Comparison of ENCODE assay signal across 1 cellular context in genomic region chr14:69803753-69804152, GRCh38.
TF ChIP-seq lines count a peak whose summit lies in the region.

No MANE protein-coding gene starts in this region.

TF ChIP-seq in HepG2, 621 proteins besides CTCF, POLR2A, EP300 and RAD21 (continued from another document):
- TF ChIP-seq, protein P1, sequence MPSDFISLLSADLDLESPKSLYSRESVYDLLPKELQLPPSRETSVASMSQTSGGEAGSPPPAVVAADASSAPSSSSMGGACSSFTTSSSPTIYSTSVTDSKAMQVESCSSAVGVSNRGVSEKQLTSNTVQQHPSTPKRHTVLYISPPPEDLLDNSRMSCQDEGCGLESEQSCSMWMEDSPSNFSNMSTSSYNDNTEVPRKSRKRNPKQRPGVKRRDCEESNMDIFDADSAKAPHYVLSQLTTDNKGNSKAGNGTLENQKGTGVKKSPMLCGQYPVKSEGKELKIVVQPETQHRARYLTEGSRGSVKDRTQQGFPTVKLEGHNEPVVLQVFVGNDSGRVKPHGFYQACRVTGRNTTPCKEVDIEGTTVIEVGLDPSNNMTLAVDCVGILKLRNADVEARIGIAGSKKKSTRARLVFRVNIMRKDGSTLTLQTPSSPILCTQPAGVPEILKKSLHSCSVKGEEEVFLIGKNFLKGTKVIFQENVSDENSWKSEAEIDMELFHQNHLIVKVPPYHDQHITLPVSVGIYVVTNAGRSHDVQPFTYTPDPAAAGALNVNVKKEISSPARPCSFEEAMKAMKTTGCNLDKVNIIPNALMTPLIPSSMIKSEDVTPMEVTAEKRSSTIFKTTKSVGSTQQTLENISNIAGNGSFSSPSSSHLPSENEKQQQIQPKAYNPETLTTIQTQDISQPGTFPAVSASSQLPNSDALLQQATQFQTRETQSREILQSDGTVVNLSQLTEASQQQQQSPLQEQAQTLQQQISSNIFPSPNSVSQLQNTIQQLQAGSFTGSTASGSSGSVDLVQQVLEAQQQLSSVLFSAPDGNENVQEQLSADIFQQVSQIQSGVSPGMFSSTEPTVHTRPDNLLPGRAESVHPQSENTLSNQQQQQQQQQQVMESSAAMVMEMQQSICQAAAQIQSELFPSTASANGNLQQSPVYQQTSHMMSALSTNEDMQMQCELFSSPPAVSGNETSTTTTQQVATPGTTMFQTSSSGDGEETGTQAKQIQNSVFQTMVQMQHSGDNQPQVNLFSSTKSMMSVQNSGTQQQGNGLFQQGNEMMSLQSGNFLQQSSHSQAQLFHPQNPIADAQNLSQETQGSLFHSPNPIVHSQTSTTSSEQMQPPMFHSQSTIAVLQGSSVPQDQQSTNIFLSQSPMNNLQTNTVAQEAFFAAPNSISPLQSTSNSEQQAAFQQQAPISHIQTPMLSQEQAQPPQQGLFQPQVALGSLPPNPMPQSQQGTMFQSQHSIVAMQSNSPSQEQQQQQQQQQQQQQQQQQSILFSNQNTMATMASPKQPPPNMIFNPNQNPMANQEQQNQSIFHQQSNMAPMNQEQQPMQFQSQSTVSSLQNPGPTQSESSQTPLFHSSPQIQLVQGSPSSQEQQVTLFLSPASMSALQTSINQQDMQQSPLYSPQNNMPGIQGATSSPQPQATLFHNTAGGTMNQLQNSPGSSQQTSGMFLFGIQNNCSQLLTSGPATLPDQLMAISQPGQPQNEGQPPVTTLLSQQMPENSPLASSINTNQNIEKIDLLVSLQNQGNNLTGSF (CRISPR knock-in tag; IDR thresholded peaks at IDR 0.05), result no peak
TF ChIP-seq in HepG2: peak in this region for 0.
